In the genomic region with DNA sequence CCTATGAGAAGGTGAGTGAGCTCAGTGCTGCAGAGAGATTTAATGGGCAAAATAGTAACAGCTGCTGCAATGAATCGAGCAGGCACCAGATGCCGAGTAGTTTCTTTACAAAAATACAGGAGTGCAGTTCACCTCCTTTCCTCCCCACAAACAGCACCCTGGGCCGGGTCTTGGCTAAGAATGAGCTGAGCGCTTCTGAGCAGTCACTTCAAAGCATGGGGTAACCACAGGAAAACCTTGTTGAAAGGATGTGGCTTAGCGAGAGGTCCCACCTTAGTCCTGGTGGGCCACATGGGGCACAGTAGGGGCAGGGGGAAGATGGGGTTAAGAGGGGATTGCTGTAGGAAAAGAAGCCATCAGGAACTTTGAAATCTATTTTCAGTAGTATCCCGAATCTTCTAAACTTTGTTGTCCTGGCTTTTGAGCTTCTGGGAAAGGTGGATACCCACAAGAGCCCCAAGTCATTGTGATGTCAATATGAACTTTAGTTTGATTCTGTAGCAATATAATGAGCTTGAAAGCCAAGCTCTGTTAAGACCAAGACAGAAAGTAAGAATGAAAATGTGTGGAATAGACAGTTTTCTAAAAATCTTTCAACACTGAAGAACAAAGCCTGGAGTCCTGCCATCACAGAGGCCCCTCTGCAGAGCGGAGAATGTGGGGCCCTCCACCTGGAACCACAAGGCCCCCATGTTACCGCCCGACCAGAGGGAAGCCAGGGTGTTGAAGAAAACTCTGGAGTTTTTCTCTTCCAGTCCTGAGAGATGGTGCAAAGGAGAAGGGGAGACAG, we compare ENCODE assay signal across 10 cellular contexts.
DNase-seq lines count a peak whose midpoint lies in the region; ATAC-seq, FAIRE-seq and TF ChIP-seq lines count a peak whose summit lies in the region.
"Had no signal": no experiment of that assay in that cellular context is flagged by ENCODE, and none has a peak within 500 bp of the region (broad histone marks: within the 10 kb centered on the region; RNA-seq: fewer than 3 reads in every experiment).

No MANE protein-coding gene starts in this region.

- H3K9ac ChIP-seq in HepG2 (ENCODE audit: insufficient read depth, low read depth, low read length) = no peak overlapping the region

- H3K36me3 Mint-ChIP-seq in activated CD4-positive, alpha-beta memory T cell treated with anti-CD3 and anti-CD28 coated beads, Interleukin-2, amount 10 ng/mL, durations not matched to agents 7 days and 5 days (ENCODE audit: low read depth) = peaks cover 8% of the 10 kb centered on the region
- H3K36me3 Mint-ChIP-seq in activated naive CD8-positive, alpha-beta T cell treated with anti-CD3 and anti-CD28 coated beads for 36 hours = no peaks in the 10 kb centered on the region

- peaks cover 3% of the 10 kb centered on the region for H3K9me3 Mint-ChIP-seq in activated CD4-positive, alpha-beta memory T cell treated with anti-CD3 and anti-CD28 coated beads, Interleukin-2, amount 10 ng/mL, durations not matched to agents 7 days and 5 days
- no peaks in the 10 kb centered on the region for H3K9me3 Mint-ChIP-seq in activated naive CD8-positive, alpha-beta T cell treated with anti-CD3 and anti-CD28 coated beads for 36 hours

- intact Hi-C loops in HepG2 (cut with micrococcal nuclease; ENCODE audit: unreplicated experiment) = no loop called here

- H3K27me3 Mint-ChIP-seq in activated CD4-positive, alpha-beta memory T cell treated with anti-CD3 and anti-CD28 coated beads, Interleukin-2, amount 10 ng/mL, durations not matched to agents 7 days and 5 days = no peaks in the 10 kb centered on the region
- peaks cover 51% of the 10 kb centered on the region for H3K27me3 Mint-ChIP-seq in activated naive CD8-positive, alpha-beta T cell treated with anti-CD3 and anti-CD28 coated beads for 36 hours

- peaks cover 1 to 20% of the 10 kb centered on the region in 2 experiments; a peak in 3 of 5 replicates for H3K27me3 ChIP-seq in HepG2 (ENCODE audit: control insufficient read depth in 1 of 2, insufficient read depth in 2 of 2, low read length in 2 of 2)

- TF ChIP-seq POLR2A in HepG2 (IDR thresholded peaks at IDR 0.05; ENCODE audit: insufficient read depth in 1 of 2, low read depth in 2 of 2, low read length in 2 of 2) = no peak

- H3K4me1 ChIP-seq in HepG2 (ENCODE audit: insufficient read depth, low read length) = no peaks in the 10 kb centered on the region

- no peak for FAIRE-seq in HepG2 (lab: Jason Lieb, UNC)

- BruUV-seq in HepG2 (replicated peaks; lab: Mats Ljungman, UMichigan) = no TSS peak

- H3K27ac Mint-ChIP-seq in activated CD4-positive, alpha-beta memory T cell treated with anti-CD3 and anti-CD28 coated beads, Interleukin-2, amount 10 ng/mL, durations not matched to agents 7 days and 5 days = peak overlapping the region; percentile 98
- peak overlapping the region; percentile 69 for H3K27ac Mint-ChIP-seq in activated naive CD8-positive, alpha-beta T cell treated with anti-CD3 and anti-CD28 coated beads for 36 hours

- H4K20me1 ChIP-seq in HepG2 (ENCODE audit: insufficient read depth, low read length) = no peaks in the 10 kb centered on the region

- DNase-seq in KG1 (lab: John Stamatoyannopoulos, UW) = peak; percentile 30
- peak; percentile 83 for DNase-seq in activated CD4-positive, alpha-beta memory T cell treated with anti-CD3 and anti-CD28 coated beads, Interleukin-2, amount 10 ng/mL, durations not matched to agents 7 days and 5 days
- peak; percentile 73 for DNase-seq in activated naive CD8-positive, alpha-beta T cell treated with anti-CD3 and anti-CD28 coated beads for 36 hours
- DNase-seq in stimulated activated CD8-positive, alpha-beta memory T cell treated with anti-CD3 and anti-CD28 coated beads, Interleukin-15, amount 100 ng/mL, for 1 hour (ENCODE audit: low read depth) = peak; percentile 28
- DNase-seq in AG08396 (ENCODE audit: low spot score) = no peak
- DNase-seq in mucosa of gallbladder (ENCODE audit: low spot score) = no peak
- no peak for DNase-seq in HepG2 (ENCODE audit: low spot score)
- DNase-seq: NCI-H1105 had no signal

- no peak for TF ChIP-seq RAD21 in HepG2 (CRISPR knock-in tag; IDR thresholded peaks at IDR 0.05)

- in situ Hi-C loops in HepG2 (cut with HindIII; ENCODE audit: extremely low pct_ligation_motif_present, low pct_unique_long_range_greater_than_20kb) = no loop called here

- CTCF ChIA-PET in activated CD4-positive, alpha-beta memory T cell treated with anti-CD3 and anti-CD28 coated beads, Interleukin-2, amount 10 ng/mL, durations not matched to agents 7 days and 5 days (lab: Charles Lee) = interaction anchor here (0.9 to 3.5 kb wide), 14 partner anchors 9 to 323 kb away, joined by 3 to 45 read pairs (median 4); no protein-coding TSS in a partner anchor
- CTCF ChIA-PET in HepG2 (lab: Yijun Ruan, JAX; ENCODE audit: low intra/inter-chr PET ratio, low total read pairs) = no interaction called here

- TF ChIP-seq EP300 in HepG2 (IDR thresholded peaks at IDR 0.05; ENCODE audit: low read depth in 2 of 2, low read length in 2 of 2) (no peak), HepG2 (CRISPR knock-in tag; IDR thresholded peaks at IDR 0.05; ENCODE audit: borderline replicate concordance) (no peak)

- no peaks in the 10 kb centered on the region for H3K36me3 ChIP-seq in HepG2 (replicated peaks in 1 of 2; ENCODE audit: control insufficient read depth in 1 of 2, insufficient read depth in 2 of 2, low read length in 2 of 2)

- H3K9me3 ChIP-seq in HepG2 (ENCODE audit: low read length) = no peaks in the 10 kb centered on the region

- no peak overlapping the region for H3K4me3 ChIP-seq in HepG2 (replicated peaks in 1 of 3; ENCODE audit: insufficient read depth in 1 of 3, low read depth in 2 of 3, low read length in 3 of 3)

- H3K79me2 ChIP-seq in HepG2 (ENCODE audit: insufficient read depth, low read length) = no peaks in the 10 kb centered on the region

- POLR2A ChIA-PET in activated CD4-positive, alpha-beta memory T cell treated with anti-CD3 and anti-CD28 coated beads, Interleukin-2, amount 10 ng/mL, durations not matched to agents 7 days and 5 days (lab: Charles Lee) = interaction anchor here (0.9 to 2.3 kb wide), 14 partner anchors 10 to 1511 kb away, joined by 3 to 10 read pairs (median 5); a partner anchor contains a TSS
- POLR2A ChIA-PET in HepG2 (lab: Yijun Ruan, JAX) = no interaction called here

- H3K27ac ChIP-seq in HepG2 (ENCODE audit: extremely low read length, insufficient read depth, low read length) = no peak overlapping the region

- no peak for TF ChIP-seq CTCF in HepG2 (CRISPR knock-in tag; IDR thresholded peaks at IDR 0.05)

- H3K4me1 Mint-ChIP-seq in activated CD4-positive, alpha-beta memory T cell treated with anti-CD3 and anti-CD28 coated beads, Interleukin-2, amount 10 ng/mL, durations not matched to agents 7 days and 5 days = peaks cover 63% of the 10 kb centered on the region
- peaks cover 32% of the 10 kb centered on the region for H3K4me1 Mint-ChIP-seq in activated naive CD8-positive, alpha-beta T cell treated with anti-CD3 and anti-CD28 coated beads for 36 hours

- ATAC-seq in GM21528 (IDR thresholded peaks at IDR 0.05; ENCODE audit: low FRiP score, unreplicated experiment) (no peak), HepG2 (no peak)
- ATAC-seq: HCT116 had no signal

- H3K4me3 Mint-ChIP-seq in activated CD4-positive, alpha-beta memory T cell treated with anti-CD3 and anti-CD28 coated beads, Interleukin-2, amount 10 ng/mL, durations not matched to agents 7 days and 5 days = peak overlapping the region; percentile 66
- peak overlapping the region; percentile 48 for H3K4me3 Mint-ChIP-seq in activated naive CD8-positive, alpha-beta T cell treated with anti-CD3 and anti-CD28 coated beads for 36 hours

- WGBS in HepG2 (ENCODE audit: low lambda C conversion rate) = 37% methylated on average over 9 of the region's 9 CpGs

- H2AFZ ChIP-seq in HepG2 (ENCODE audit: low read length) = no peak overlapping the region

- H3K4me2 ChIP-seq in HepG2 (ENCODE audit: low read depth, low read length) = no peak overlapping the region

TF ChIP-seq in HepG2, 621 proteins besides CTCF, POLR2A, EP300 and RAD21 (continues in another document):
- TF ChIP-seq, protein P1, sequence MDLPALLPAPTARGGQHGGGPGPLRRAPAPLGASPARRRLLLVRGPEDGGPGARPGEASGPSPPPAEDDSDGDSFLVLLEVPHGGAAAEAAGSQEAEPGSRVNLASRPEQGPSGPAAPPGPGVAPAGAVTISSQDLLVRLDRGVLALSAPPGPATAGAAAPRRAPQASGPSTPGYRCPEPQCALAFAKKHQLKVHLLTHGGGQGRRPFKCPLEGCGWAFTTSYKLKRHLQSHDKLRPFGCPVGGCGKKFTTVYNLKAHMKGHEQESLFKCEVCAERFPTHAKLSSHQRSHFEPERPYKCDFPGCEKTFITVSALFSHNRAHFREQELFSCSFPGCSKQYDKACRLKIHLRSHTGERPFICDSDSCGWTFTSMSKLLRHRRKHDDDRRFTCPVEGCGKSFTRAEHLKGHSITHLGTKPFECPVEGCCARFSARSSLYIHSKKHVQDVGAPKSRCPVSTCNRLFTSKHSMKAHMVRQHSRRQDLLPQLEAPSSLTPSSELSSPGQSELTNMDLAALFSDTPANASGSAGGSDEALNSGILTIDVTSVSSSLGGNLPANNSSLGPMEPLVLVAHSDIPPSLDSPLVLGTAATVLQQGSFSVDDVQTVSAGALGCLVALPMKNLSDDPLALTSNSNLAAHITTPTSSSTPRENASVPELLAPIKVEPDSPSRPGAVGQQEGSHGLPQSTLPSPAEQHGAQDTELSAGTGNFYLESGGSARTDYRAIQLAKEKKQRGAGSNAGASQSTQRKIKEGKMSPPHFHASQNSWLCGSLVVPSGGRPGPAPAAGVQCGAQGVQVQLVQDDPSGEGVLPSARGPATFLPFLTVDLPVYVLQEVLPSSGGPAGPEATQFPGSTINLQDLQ (CRISPR knock-in tag; IDR thresholded peaks at IDR 0.05) = no peak
- TF ChIP-seq ARHGAP35 (CRISPR knock-in tag; IDR thresholded peaks at IDR 0.05; ENCODE audit: borderline replicate concordance) = no peak
- TF ChIP-seq SRSF1 (optimal IDR thresholded peaks at IDR 0.05; ENCODE audit: low read depth, low read length) = no peak
- no peak for TF ChIP-seq HNF4A (CRISPR knock-in tag; IDR thresholded peaks at IDR 0.05)
- TF ChIP-seq, protein P2, sequence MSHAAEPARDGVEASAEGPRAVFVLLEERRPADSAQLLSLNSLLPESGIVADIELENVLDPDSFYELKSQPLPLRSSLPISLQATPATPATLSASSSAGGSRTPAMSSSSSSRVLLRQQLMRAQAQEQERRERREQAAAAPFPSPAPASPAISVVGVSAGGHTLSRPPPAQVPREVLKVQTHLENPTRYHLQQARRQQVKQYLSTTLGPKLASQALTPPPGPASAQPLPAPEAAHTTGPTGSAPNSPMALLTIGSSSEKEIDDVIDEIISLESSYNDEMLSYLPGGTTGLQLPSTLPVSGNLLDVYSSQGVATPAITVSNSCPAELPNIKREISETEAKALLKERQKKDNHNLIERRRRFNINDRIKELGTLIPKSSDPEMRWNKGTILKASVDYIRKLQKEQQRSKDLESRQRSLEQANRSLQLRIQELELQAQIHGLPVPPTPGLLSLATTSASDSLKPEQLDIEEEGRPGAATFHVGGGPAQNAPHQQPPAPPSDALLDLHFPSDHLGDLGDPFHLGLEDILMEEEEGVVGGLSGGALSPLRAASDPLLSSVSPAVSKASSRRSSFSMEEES (CRISPR knock-in tag; IDR thresholded peaks at IDR 0.05) = no peak
- no peak for TF ChIP-seq RELA (CRISPR knock-in tag; IDR thresholded peaks at IDR 0.05)
- no peak for TF ChIP-seq ZNF460 (CRISPR knock-in tag; IDR thresholded peaks at IDR 0.05; ENCODE audit: borderline replicate concordance)

Comparison
In these comparisons a context has a peak if more than half of its experiments do, and no peak if none do; other contexts are left out.
1. DNase-seq: peak in KG1 (single experiment), activated CD4-positive, alpha-beta memory T cell treated with anti-CD3 and anti-CD28 coated beads, Interleukin-2, amount 10 ng/mL, durations not matched to agents 7 days and 5 days (single experiment), activated naive CD8-positive, alpha-beta T cell treated with anti-CD3 and anti-CD28 coated beads for 36 hours (single experiment) and stimulated activated CD8-positive, alpha-beta memory T cell treated with anti-CD3 and anti-CD28 coated beads, Interleukin-15, amount 100 ng/mL, for 1 hour (single experiment); none in AG08396 (single experiment), mucosa of gallbladder (single experiment) and HepG2 (single experiment).